8 cellular contexts compared by ENCODE assay signal in genomic region chr1:36187800-36188593, GRCh38. TPM values are rescaled to one million over a fixed set of nuclear protein-coding genes. Genes with fewer than 3 reads are reported as not detected.
DNase-seq lines count a peak whose midpoint lies in the region; ATAC-seq and TF ChIP-seq lines count a peak whose summit lies in the region.

No MANE protein-coding gene starts in this region.

- peaks cover 8 to 11% (median 10%) of the 10 kb centered on the region in 4 donors for H3K4me1 Mint-ChIP-seq in CD4-positive, alpha-beta memory T cell
- H3K4me1 Mint-ChIP-seq in T-cell = peaks cover 6 to 9% (median 7%) of the 10 kb centered on the region in 3 donors

- no peaks in the 10 kb centered on the region for H3K27me3 Mint-ChIP-seq in CD4-positive, alpha-beta memory T cell
- no peaks in the 10 kb centered on the region for H3K27me3 Mint-ChIP-seq in T-cell

- peaks cover 5% of the 10 kb centered on the region for H3K4me1 ChIP-seq in CD4-positive, alpha-beta memory T cell (ENCODE audit: insufficient read depth, low read length)
- H3K4me1 ChIP-seq in heart left ventricle = peaks cover 0 to 15% (median 9%) of the 10 kb centered on the region in 12 donors
- peaks cover 0 to 13% (median 8%) of the 10 kb centered on the region in 4 donors for H3K4me1 ChIP-seq in tibial nerve

- H3K27ac Mint-ChIP-seq in CD4-positive, alpha-beta memory T cell = peak overlapping the region; percentile 52 to 92 (median 87)
- H3K27ac Mint-ChIP-seq in T-cell = peak overlapping the region; percentile 85 to 89

- no peaks in the 10 kb centered on the region for H3K36me3 Mint-ChIP-seq in CD4-positive, alpha-beta memory T cell
- H3K36me3 Mint-ChIP-seq in T-cell = no peaks in the 10 kb centered on the region

- H3K27ac ChIP-seq in CD4-positive, alpha-beta memory T cell (ENCODE audit: low read depth, low read length) = no peak overlapping the region
- H3K27ac ChIP-seq in heart left ventricle (peak overlapping the region; percentile 72 to 90 (median 84)), tibial nerve (peak overlapping the region; percentile 56 to 87 (median 78))

- WGBS in heart left ventricle, 4 donors = 1 to 4% (median 3%) methylated on average over 9 of the region's 9 CpGs
- 5 to 6% methylated on average over 9 of the region's 9 CpGs for WGBS in tibial nerve, 2 donors

- H3K36me3 ChIP-seq in CD4-positive, alpha-beta memory T cell (ENCODE audit: insufficient read depth, low read length) = no peaks in the 10 kb centered on the region
- no peaks in the 10 kb centered on the region for H3K36me3 ChIP-seq in heart left ventricle
- H3K36me3 ChIP-seq in tibial nerve = no peaks in the 10 kb centered on the region

- no peak overlapping the region for H3K4me3 ChIP-seq in CD4-positive, alpha-beta memory T cell (ENCODE audit: low read length in 2 of 2)
- H3K4me3 ChIP-seq in heart left ventricle = no peak overlapping the region
- no peak overlapping the region for H3K4me3 ChIP-seq in tibial nerve

- no peaks in the 10 kb centered on the region for H3K27me3 ChIP-seq in CD4-positive, alpha-beta memory T cell (ENCODE audit: insufficient read depth, low read length)
- H3K27me3 ChIP-seq in heart left ventricle (no peaks in the 10 kb centered on the region), tibial nerve (no peaks in the 10 kb centered on the region)

- ATAC-seq in GM21717 (IDR thresholded peaks at IDR 0.05; ENCODE audit: unreplicated experiment) (peak; percentile 67), T-cell (replicated peaks in 1 of 4) (peak; percentile 96 to 98 (median 96)), heart left ventricle (peak; percentile 89 to 97 (median 94))

- CTCF ChIA-PET in CD4-positive, alpha-beta memory T cell (lab: Charles Lee; ENCODE audit: partially characterized antibody) = interaction anchor here (0.6 to 11.5 kb wide), 35 partner anchors 8 to 209 kb away, joined by 3 to 348 read pairs (median 4); partner anchors contain the start of genes LSM10, MAP7D1, THRAP3 and TRAPPC3
- CTCF ChIA-PET in T-cell (lab: Charles Lee) = interaction anchor here (0.5 to 4.1 kb wide), 18 partner anchors 26 to 107 kb away, joined by 3 to 80 read pairs (median 5); partner anchors contain the start of genes THRAP3 (in 2 of the 2) and TRAPPC3 (in 2 of the 2)

- no peak overlapping the region for H3K4me3 Mint-ChIP-seq in CD4-positive, alpha-beta memory T cell
- H3K4me3 Mint-ChIP-seq in T-cell = no peak overlapping the region

- TF ChIP-seq EP300 in tibial nerve (IDR thresholded peaks at IDR 0.05) = peak in 1 of 2 donors; percentile 90

- POLR2A ChIA-PET in CD4-positive, alpha-beta memory T cell (lab: Charles Lee; ENCODE audit: partially characterized antibody) = interaction anchor here (0.9 to 9.2 kb wide), 9 partner anchors 8 to 99 kb away, joined by 3 to 244 read pairs (median 6); partner anchors contain the start of genes MAP7D1, THRAP3 and TRAPPC3
- POLR2A ChIA-PET in T-cell (lab: Charles Lee) = interaction anchor here (0.5 to 1.1 kb wide), 5 partner anchors 22 to 41 kb away, joined by 3 to 10 read pairs (median 3); partner anchors contain the start of gene THRAP3 (in 2 of the 2)

- no peaks in the 10 kb centered on the region for H3K9me3 Mint-ChIP-seq in CD4-positive, alpha-beta memory T cell
- no peaks in the 10 kb centered on the region for H3K9me3 Mint-ChIP-seq in T-cell

- intact Hi-C loops in CD4-positive, alpha-beta memory T cell (cut with micrococcal nuclease) = loop anchor here (1.0 to 2.0 kb wide), 6 partner anchors 36 to 233 kb away; partner anchors contain the start of genes ADPRS, THRAP3 and TRAPPC3
- intact Hi-C loops in heart left ventricle (cut with DNase I) = loop anchor here (1.0 to 10.0 kb wide), 13 partner anchors 36 to 234 kb away; partner anchors contain the start of gene TRAPPC3 (in 5 of the 10)
- intact Hi-C loops in posterior cingulate gyrus (cut with DNase I) = loop anchor here (1.0 kb wide), 2 partner anchors 39 to 97 kb away; partner anchors contain the start of gene TRAPPC3

- TF ChIP-seq POLR2A in heart left ventricle (IDR thresholded peaks at IDR 0.05) (peak in 1 of 2 donors; percentile 36), tibial nerve (IDR thresholded peaks at IDR 0.05) (no peak)

- DNase-seq in CD4-positive, alpha-beta memory T cell = peak; percentile 80 to 87 (median 83)
- DNase-seq in NCI-H1105 treated with DMSO at 0.1 percent for 48 hours (lab: John Stamatoyannopoulos, UW) (peak; percentile 78), T-cell (peak; percentile 62 to 84 (median 78)), amniotic epithelial cell (ENCODE audit: low read depth) (peak; percentile 91), heart left ventricle (peak; percentile 86 to 92 (median 88)), posterior cingulate gyrus (peak; percentile 77 to 98 (median 88)), tibial nerve (ENCODE audit: low spot score in 2 of 2) (peak; percentile 74 to 91)

- peak; percentile 69 to 94 (median 88) for TF ChIP-seq CTCF in heart left ventricle (IDR thresholded peaks at IDR 0.05)
- TF ChIP-seq CTCF in tibial nerve (IDR thresholded peaks at IDR 0.05) = peak; percentile 75 to 96 (median 83)

- no peaks in the 10 kb centered on the region for H3K9me3 ChIP-seq in CD4-positive, alpha-beta memory T cell (ENCODE audit: control insufficient read depth in 1 of 2, low read length in 2 of 2)
- no peaks in the 10 kb centered on the region for H3K9me3 ChIP-seq in heart left ventricle
- H3K9me3 ChIP-seq in tibial nerve = no peaks in the 10 kb centered on the region

RNA-seq across cellular contexts. Expression of gene MAP7D1, which starts 32.0 kb away (rescaled TPM):
- total RNA-seq in CD4-positive, alpha-beta memory T cell = 100 to 1,000 TPM; 221 to 222 TPM
- polyA plus RNA-seq in CD4-positive, alpha-beta memory T cell = 10 to 100 TPM in 1 of 2 donors, 1 to 10 TPM in 1; 4.1 to 68.3 TPM
- total RNA-seq in T-cell (100 to 1,000 TPM; 157 to 295 (median 263) TPM), heart left ventricle (100 to 1,000 TPM; 249 to 706 (median 328) TPM), tibial nerve (100 to 1,000 TPM in 3 of 4 donors, 10 to 100 TPM in 1; 85.0 to 184 (median 121) TPM)
- 100 to 1,000 TPM; 236 to 331 TPM for polyA plus RNA-seq in heart left ventricle

RNA-seq across cellular contexts. Expression of gene THRAP3, which starts 36.2 kb away (rescaled TPM):
- total RNA-seq in CD4-positive, alpha-beta memory T cell = 100 to 1,000 TPM; 127 to 130 TPM
- polyA plus RNA-seq in CD4-positive, alpha-beta memory T cell = 10 to 100 TPM; 58.5 to 98.6 TPM
- total RNA-seq in T-cell = 100 to 1,000 TPM in 3 of 5 donors, 10 to 100 TPM in 2; 75.2 to 111 (median 101) TPM
- total RNA-seq in heart left ventricle = 100 to 1,000 TPM in 4 of 9 donors, 10 to 100 TPM in 5; 68.6 to 106 (median 92.8) TPM
- polyA plus RNA-seq in heart left ventricle = 10 to 100 TPM; 27.9 to 36.5 TPM
- 100 to 1,000 TPM in 2 of 4 donors, 10 to 100 TPM in 2; 89.2 to 114 (median 97.0) TPM for total RNA-seq in tibial nerve

RNA-seq across cellular contexts. Expression of gene TRAPPC3, which starts 38.7 kb away (rescaled TPM):
- 10 to 100 TPM; 51.8 to 56.4 TPM for total RNA-seq in CD4-positive, alpha-beta memory T cell
- polyA plus RNA-seq in CD4-positive, alpha-beta memory T cell = 100 to 1,000 TPM; 107 to 190 TPM
- total RNA-seq in T-cell (10 to 100 TPM; 42.3 to 48.2 (median 44.6) TPM), heart left ventricle (10 to 100 TPM; 45.3 to 77.2 (median 52.9) TPM), tibial nerve (10 to 100 TPM; 48.0 to 90.4 (median 69.1) TPM)
- 10 to 100 TPM; 40.8 to 89.6 TPM for polyA plus RNA-seq in heart left ventricle
